ENCODE assay signal across 8 cellular contexts in the genomic region with DNA sequence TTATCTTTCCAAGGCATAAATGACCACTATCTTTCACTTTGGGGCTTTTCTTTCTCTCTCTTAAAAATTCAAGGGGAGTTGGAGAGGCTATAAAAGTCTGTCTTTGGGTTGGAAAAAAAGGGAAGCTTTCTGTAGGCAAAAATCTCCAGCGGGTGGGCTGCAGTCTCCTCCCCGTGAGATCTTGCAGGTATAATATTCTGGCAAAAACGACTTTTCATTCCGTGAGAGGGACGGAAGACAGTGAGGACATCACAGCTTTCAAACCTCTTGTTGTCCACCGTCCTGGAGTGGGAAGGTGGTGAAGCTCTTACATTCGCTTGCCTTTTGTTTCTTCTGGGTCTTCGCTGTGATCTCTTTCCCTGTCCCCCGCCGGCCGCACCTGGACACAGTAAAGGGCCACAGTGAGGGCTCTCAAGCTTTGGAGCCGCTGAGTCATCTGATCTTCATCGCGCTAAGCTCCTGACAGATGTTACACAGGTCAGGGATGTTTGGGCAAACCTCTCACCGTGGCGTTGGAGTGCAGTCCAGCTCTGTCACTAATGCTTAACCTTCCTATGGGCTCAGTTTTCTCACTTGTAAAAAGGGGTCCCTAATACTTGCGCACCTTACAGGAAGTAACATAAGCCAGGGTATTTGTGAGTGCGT.
A peak's percentile ranks its signal among the peaks of the same experiment; 100 is the strongest.
DNase-seq lines count a peak whose midpoint lies in the region; ATAC-seq, FAIRE-seq and TF ChIP-seq lines count a peak whose summit lies in the region.

No MANE protein-coding gene starts in this region.

- no peak overlapping the region for H3K9ac ChIP-seq in HepG2 (ENCODE audit: insufficient read depth, low read depth, low read length)

- ATAC-seq in HepG2 (peak; percentile 65), upper lobe of left lung (ENCODE audit: low FRiP score in 2 of 2) (peak in 1 of 2 donors; percentile 28), GM18867 (IDR thresholded peaks at IDR 0.05; ENCODE audit: unreplicated experiment) (no peak), GM21786 (IDR thresholded peaks at IDR 0.05; ENCODE audit: unreplicated experiment) (no peak)

- H3K27me3 Mint-ChIP-seq in activated naive CD4-positive, alpha-beta T cell treated with anti-CD3 and anti-CD28 coated beads, Interleukin-2, amount 10 ng/mL, durations not matched to agents 7 days and 5 days, result peaks cover 27% of the 10 kb centered on the region

- TF ChIP-seq CTCF in astrocyte of the spinal cord (IDR thresholded peaks at IDR 0.05; ENCODE audit: low read depth, low read length) (no peak), HepG2 (CRISPR knock-in tag; IDR thresholded peaks at IDR 0.05) (no peak), upper lobe of left lung (IDR thresholded peaks at IDR 0.05) (no peak)

- H3K27ac Mint-ChIP-seq in activated naive CD4-positive, alpha-beta T cell treated with anti-CD3 and anti-CD28 coated beads, Interleukin-2, amount 10 ng/mL, durations not matched to agents 7 days and 5 days, result peak overlapping the region; percentile 71

- no peaks in the 10 kb centered on the region for H3K36me3 Mint-ChIP-seq in activated naive CD4-positive, alpha-beta T cell treated with anti-CD3 and anti-CD28 coated beads, Interleukin-2, amount 10 ng/mL, durations not matched to agents 7 days and 5 days

- 35% methylated on average over 17 of the region's 18 CpGs for WGBS in HepG2 (ENCODE audit: low lambda C conversion rate)
- 62 to 83% methylated on average over 9 to 18 of the region's 18 CpGs for WGBS in upper lobe of left lung, 2 donors

- POLR2A ChIA-PET in HepG2 (lab: Yijun Ruan, JAX), result no interaction called here

- H3K4me1 ChIP-seq in HepG2 (ENCODE audit: insufficient read depth, low read length) (no peaks in the 10 kb centered on the region), upper lobe of left lung (peaks cover 5 to 17% (median 5%) of the 10 kb centered on the region in 4 donors)

- H3K79me2 ChIP-seq in HepG2 (ENCODE audit: insufficient read depth, low read length), result no peaks in the 10 kb centered on the region

- peak overlapping the region; percentile 48 for H3K4me3 ChIP-seq in astrocyte of the spinal cord (ENCODE audit: low read depth, low read length)
- no peak overlapping the region for H3K4me3 ChIP-seq in HepG2 (replicated peaks in 1 of 3; ENCODE audit: insufficient read depth in 1 of 3, low read depth in 2 of 3, low read length in 3 of 3)
- peak overlapping the region in 3 of 4 donors; percentile 48 to 65 (median 57) for H3K4me3 ChIP-seq in upper lobe of left lung

- in situ Hi-C loops in astrocyte of the spinal cord (cut with HindIII; ENCODE audit: low sequenced_read_pairs) (no loop called here), HepG2 (cut with HindIII; ENCODE audit: extremely low pct_ligation_motif_present, low pct_unique_long_range_greater_than_20kb) (no loop called here)

- H4K20me1 ChIP-seq in HepG2 (ENCODE audit: insufficient read depth, low read length), result no peaks in the 10 kb centered on the region

- TF ChIP-seq EP300 in HepG2 (IDR thresholded peaks at IDR 0.05; ENCODE audit: low read depth in 2 of 2, low read length in 2 of 2) (no peak), HepG2 (CRISPR knock-in tag; IDR thresholded peaks at IDR 0.05; ENCODE audit: borderline replicate concordance) (no peak), upper lobe of left lung (IDR thresholded peaks at IDR 0.05) (no peak)

- H3K27me3 ChIP-seq in HepG2 (ENCODE audit: control insufficient read depth in 1 of 2, insufficient read depth in 2 of 2, low read length in 2 of 2) (peaks cover 0 to 4% of the 10 kb centered on the region in 2 experiments; a peak in 1 of 5 replicates), upper lobe of left lung (no peaks in the 10 kb centered on the region)

- H2AFZ ChIP-seq in HepG2 (ENCODE audit: low read length), result no peak overlapping the region

- CTCF ChIA-PET in activated naive CD4-positive, alpha-beta T cell treated with anti-CD3 and anti-CD28 coated beads, Interleukin-2, amount 10 ng/mL, durations not matched to agents 7 days and 5 days (lab: Charles Lee), result no interaction called here
- CTCF ChIA-PET in HepG2 (lab: Yijun Ruan, JAX; ENCODE audit: low intra/inter-chr PET ratio, low total read pairs), result no interaction called here

- FAIRE-seq in HepG2 (lab: Jason Lieb, UNC), result no peak

- TF ChIP-seq RAD21 in HepG2 (CRISPR knock-in tag; IDR thresholded peaks at IDR 0.05), result no peak

- peaks cover 16% of the 10 kb centered on the region for H3K4me1 Mint-ChIP-seq in activated naive CD4-positive, alpha-beta T cell treated with anti-CD3 and anti-CD28 coated beads, Interleukin-2, amount 10 ng/mL, durations not matched to agents 7 days and 5 days

- DNase-seq in activated naive CD4-positive, alpha-beta T cell treated with anti-CD3 and anti-CD28 coated beads, Interleukin-2, amount 10 ng/mL, durations not matched to agents 7 days and 5 days, result no peak
- DNase-seq in activated naive CD4-positive, alpha-beta T cell treated with Interleukin-2 at 50 U/mL for 16 hours, result no peak
- no peak for DNase-seq in astrocyte of the spinal cord (ENCODE audit: low read depth, low spot score)
- no peak for DNase-seq in HepG2 (ENCODE audit: low spot score)
- DNase-seq in upper lobe of left lung, result peak; percentile 10 to 42
- DNase-seq in cortex of kidney (lab: John Stamatoyannopoulos, UW), result no peak

- TF ChIP-seq POLR2A in HepG2 (IDR thresholded peaks at IDR 0.05; ENCODE audit: insufficient read depth in 1 of 2, low read depth in 2 of 2, low read length in 2 of 2) (no peak), upper lobe of left lung (IDR thresholded peaks at IDR 0.05) (no peak)

- BruUV-seq in HepG2 (replicated peaks; lab: Mats Ljungman, UMichigan), result no TSS peak

- peak overlapping the region; percentile 64 for H3K4me3 Mint-ChIP-seq in activated naive CD4-positive, alpha-beta T cell treated with anti-CD3 and anti-CD28 coated beads, Interleukin-2, amount 10 ng/mL, durations not matched to agents 7 days and 5 days

- H3K36me3 ChIP-seq in HepG2 (replicated peaks in 1 of 2; ENCODE audit: control insufficient read depth in 1 of 2, insufficient read depth in 2 of 2, low read length in 2 of 2) (no peaks in the 10 kb centered on the region), upper lobe of left lung (no peaks in the 10 kb centered on the region)

- H3K27ac ChIP-seq in HepG2 (ENCODE audit: extremely low read length, insufficient read depth, low read length) (no peak overlapping the region), upper lobe of left lung (peak overlapping the region in 3 of 4 donors; percentile 50 to 80 (median 78))

- no peaks in the 10 kb centered on the region for H3K9me3 ChIP-seq in HepG2 (ENCODE audit: low read length)
- H3K9me3 ChIP-seq in upper lobe of left lung, result no peaks in the 10 kb centered on the region

- intact Hi-C loops in HepG2 (cut with micrococcal nuclease; ENCODE audit: unreplicated experiment), result no loop called here

- H3K9me3 Mint-ChIP-seq in activated naive CD4-positive, alpha-beta T cell treated with anti-CD3 and anti-CD28 coated beads, Interleukin-2, amount 10 ng/mL, durations not matched to agents 7 days and 5 days, result peaks cover 2% of the 10 kb centered on the region

- H3K4me2 ChIP-seq in HepG2 (ENCODE audit: low read depth, low read length), result no peak overlapping the region

TF ChIP-seq in HepG2, 621 proteins besides CTCF, POLR2A, EP300 and RAD21:
- TF ChIP-seq ZSCAN12 (CRISPR knock-in tag; IDR thresholded peaks at IDR 0.05) (no peak), KAT8 (CRISPR knock-in tag; IDR thresholded peaks at IDR 0.05) (no peak), ISL2 (CRISPR knock-in tag; IDR thresholded peaks at IDR 0.05) (no peak)

Comparison
In these comparisons a context has a peak if more than half of its experiments do, and no peak if none do; other contexts are left out.
1. DNase-seq: peak in upper lobe of left lung (2 of 2); none in activated naive CD4-positive, alpha-beta T cell treated with anti-CD3 and anti-CD28 coated beads, Interleukin-2, amount 10 ng/mL, durations not matched to agents 7 days and 5 days (single experiment), activated naive CD4-positive, alpha-beta T cell treated with Interleukin-2 at 50 U/mL for 16 hours (single experiment), astrocyte of the spinal cord (single experiment), HepG2 (single experiment) and cortex of kidney (single experiment).
2. H3K4me3 ChIP-seq: peak in astrocyte of the spinal cord (single experiment) and upper lobe of left lung (3 of 4); none in HepG2 (0 of 3).